ENCODE assay signal across 1 cellular context in the genomic region with DNA sequence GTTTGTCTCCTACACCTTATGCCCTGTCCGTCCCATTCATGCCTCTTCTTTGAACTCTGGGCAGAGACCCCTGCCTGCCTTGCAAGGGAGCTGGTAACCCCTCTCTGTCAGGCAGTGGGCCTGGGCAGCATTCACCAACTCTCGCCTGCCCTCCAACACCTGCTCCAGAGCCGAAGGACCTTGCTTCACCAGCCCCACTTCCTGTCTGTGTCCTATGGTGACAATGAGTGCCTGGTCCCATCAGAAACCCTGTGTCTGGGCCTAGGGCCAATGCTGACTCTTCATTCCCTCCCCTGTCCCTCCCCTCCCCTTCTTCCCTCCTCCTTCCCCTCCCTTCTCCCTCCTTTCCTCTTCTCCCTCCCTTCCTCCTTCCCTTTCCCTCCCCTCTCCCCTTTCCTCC.
TF ChIP-seq lines count a peak whose summit lies in the region.

No MANE protein-coding gene starts in this region.

TF ChIP-seq in HepG2, 621 proteins besides CTCF, POLR2A, EP300 and RAD21 (continued from another document):
- TF ChIP-seq, protein P1, sequence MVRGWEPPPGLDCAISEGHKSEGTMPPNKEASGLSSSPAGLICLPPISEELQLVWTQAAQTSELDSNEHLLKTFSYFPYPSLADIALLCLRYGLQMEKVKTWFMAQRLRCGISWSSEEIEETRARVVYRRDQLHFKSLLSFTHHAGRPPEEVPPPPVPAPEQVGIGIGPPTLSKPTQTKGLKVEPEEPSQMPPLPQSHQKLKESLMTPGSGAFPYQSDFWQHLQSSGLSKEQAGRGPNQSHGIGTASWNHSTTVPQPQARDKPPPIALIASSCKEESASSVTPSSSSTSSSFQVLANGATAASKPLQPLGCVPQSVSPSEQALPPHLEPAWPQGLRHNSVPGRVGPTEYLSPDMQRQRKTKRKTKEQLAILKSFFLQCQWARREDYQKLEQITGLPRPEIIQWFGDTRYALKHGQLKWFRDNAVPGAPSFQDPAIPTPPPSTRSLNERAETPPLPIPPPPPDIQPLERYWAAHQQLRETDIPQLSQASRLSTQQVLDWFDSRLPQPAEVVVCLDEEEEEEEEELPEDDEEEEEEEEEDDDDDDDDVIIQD (CRISPR knock-in tag; IDR thresholded peaks at IDR 0.05; ENCODE audit: low read depth) = no peak
- TF ChIP-seq, protein P2, sequence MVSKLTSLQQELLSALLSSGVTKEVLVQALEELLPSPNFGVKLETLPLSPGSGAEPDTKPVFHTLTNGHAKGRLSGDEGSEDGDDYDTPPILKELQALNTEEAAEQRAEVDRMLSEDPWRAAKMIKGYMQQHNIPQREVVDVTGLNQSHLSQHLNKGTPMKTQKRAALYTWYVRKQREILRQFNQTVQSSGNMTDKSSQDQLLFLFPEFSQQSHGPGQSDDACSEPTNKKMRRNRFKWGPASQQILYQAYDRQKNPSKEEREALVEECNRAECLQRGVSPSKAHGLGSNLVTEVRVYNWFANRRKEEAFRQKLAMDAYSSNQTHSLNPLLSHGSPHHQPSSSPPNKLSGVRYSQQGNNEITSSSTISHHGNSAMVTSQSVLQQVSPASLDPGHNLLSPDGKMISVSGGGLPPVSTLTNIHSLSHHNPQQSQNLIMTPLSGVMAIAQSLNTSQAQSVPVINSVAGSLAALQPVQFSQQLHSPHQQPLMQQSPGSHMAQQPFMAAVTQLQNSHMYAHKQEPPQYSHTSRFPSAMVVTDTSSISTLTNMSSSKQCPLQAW (CRISPR knock-in tag; IDR thresholded peaks at IDR 0.05) = no peak
- TF ChIP-seq ZFY (CRISPR knock-in tag; IDR thresholded peaks at IDR 0.05) (no peak), MIER3 (CRISPR knock-in tag; IDR thresholded peaks at IDR 0.05; ENCODE audit: borderline replicate concordance) (0 out of 2 replicates have a peak, but pooled peaks have one; percentile 35), TCF7L2 (IDR thresholded peaks at IDR 0.05; ENCODE audit: low read depth, low read length) (no peak), CEBPB (IDR thresholded peaks at IDR 0.05; ENCODE audit: borderline replicate concordance, low read depth, low read length) (peak; percentile 33; the same call in 1 of the 2 replicates), RFXANK (CRISPR knock-in tag; IDR thresholded peaks at IDR 0.05) (no peak), ZNF451 (CRISPR knock-in tag; IDR thresholded peaks at IDR 0.05) (no peak), ZNF30 (CRISPR knock-in tag; IDR thresholded peaks at IDR 0.05) (no peak), ATAD3A (CRISPR knock-in tag; IDR thresholded peaks at IDR 0.05) (no peak), ELF1 (CRISPR knock-in tag; IDR thresholded peaks at IDR 0.05) (0 out of 2 replicates have a peak, but pooled peaks have one; percentile 31), ZNF629 (CRISPR knock-in tag; conservative IDR thresholded peaks at IDR 0.05) (no peak), RBFOX2 (IDR thresholded peaks at IDR 0.05; ENCODE audit: low read depth, low read length) (no peak), ZNF33B (CRISPR knock-in tag; IDR thresholded peaks at IDR 0.05) (no peak), ZBTB1 (CRISPR knock-in tag; IDR thresholded peaks at IDR 0.05; ENCODE audit: borderline replicate concordance) (no peak), GFI1 (CRISPR knock-in tag; IDR thresholded peaks at IDR 0.05; ENCODE audit: borderline replicate concordance) (no peak), ZNF260 (CRISPR knock-in tag; IDR thresholded peaks at IDR 0.05; ENCODE audit: borderline replicate concordance, low read depth) (no peak), ZNF296 (CRISPR knock-in tag; conservative IDR thresholded peaks at IDR 0.05) (no peak), CREB1 (IDR thresholded peaks at IDR 0.05) (no peak), CREB1 (CRISPR knock-in tag; IDR thresholded peaks at IDR 0.05) (no peak), NR1H2 (CRISPR knock-in tag; IDR thresholded peaks at IDR 0.05; ENCODE audit: borderline replicate concordance, low read depth) (no peak), ERF (CRISPR knock-in tag; IDR thresholded peaks at IDR 0.05) (no peak), ZNF7 (CRISPR knock-in tag; IDR thresholded peaks at IDR 0.05) (no peak), RARA (CRISPR knock-in tag; IDR thresholded peaks at IDR 0.05) (0 out of 2 replicates have a peak, but pooled peaks have one; percentile 14), SETDB1 (CRISPR knock-in tag; IDR thresholded peaks at IDR 0.05; ENCODE audit: borderline replicate concordance) (no peak), SATB2 (CRISPR knock-in tag; IDR thresholded peaks at IDR 0.05) (no peak), ZNF446 (CRISPR knock-in tag; IDR thresholded peaks at IDR 0.05) (no peak), MAFG (CRISPR knock-in tag; IDR thresholded peaks at IDR 0.05) (no peak), RFX1 (IDR thresholded peaks at IDR 0.05) (no peak), KMT2B (CRISPR knock-in tag; IDR thresholded peaks at IDR 0.05) (no peak), SAP130 (CRISPR knock-in tag; IDR thresholded peaks at IDR 0.05; ENCODE audit: low read depth) (0 out of 2 replicates have a peak, but pooled peaks have one; percentile 15), MEIS1 (CRISPR knock-in tag; IDR thresholded peaks at IDR 0.05; ENCODE audit: borderline replicate concordance) (no peak), ELF3 (CRISPR knock-in tag; IDR thresholded peaks at IDR 0.05) (no peak), U2AF1 (optimal IDR thresholded peaks at IDR 0.05; ENCODE audit: low read depth, low read length) (no peak), ZNF563 (CRISPR knock-in tag; IDR thresholded peaks at IDR 0.05) (no peak), ZNF12 (CRISPR knock-in tag; IDR thresholded peaks at IDR 0.05) (no peak), SYNCRIP (IDR thresholded peaks at IDR 0.05; ENCODE audit: insufficient read depth, low read depth, low read length) (no peak), ESRRA (CRISPR knock-in tag; IDR thresholded peaks at IDR 0.05; ENCODE audit: low read depth) (no peak), ZSCAN25 (CRISPR knock-in tag; IDR thresholded peaks at IDR 0.05) (peak; percentile 74; the same call in 1 of the 2 replicates), SRSF4 (IDR thresholded peaks at IDR 0.05; ENCODE audit: low read depth, low read length, poor library complexity, severe bottlenecking) (no peak), SMAD3 (CRISPR knock-in tag; IDR thresholded peaks at IDR 0.05) (no peak), GABPB1 (CRISPR knock-in tag; IDR thresholded peaks at IDR 0.05) (peak; percentile 26; the same call in 1 of the 2 replicates), ZNF549 (CRISPR knock-in tag; IDR thresholded peaks at IDR 0.05) (no peak), AHR (CRISPR knock-in tag; IDR thresholded peaks at IDR 0.05) (no peak), PAF1 (CRISPR knock-in tag; IDR thresholded peaks at IDR 0.05) (no peak), RXRB (CRISPR knock-in tag; IDR thresholded peaks at IDR 0.05; ENCODE audit: borderline replicate concordance) (no peak), PCBP1 (IDR thresholded peaks at IDR 0.05; ENCODE audit: borderline replicate concordance, low read depth, low read length) (no peak; the same call in 1 of the 2 replicates), ETV5 (CRISPR knock-in tag; IDR thresholded peaks at IDR 0.05; ENCODE audit: borderline replicate concordance) (peak; percentile 37; the same call in 1 of the 2 replicates), TCF12 (IDR thresholded peaks at IDR 0.05) (no peak), TCF12 (CRISPR knock-in tag; IDR thresholded peaks at IDR 0.05) (no peak), TRIM24 (CRISPR knock-in tag; IDR thresholded peaks at IDR 0.05) (0 out of 2 replicates have a peak, but pooled peaks have one; percentile 8), KDM5A (IDR thresholded peaks at IDR 0.05; ENCODE audit: borderline replicate concordance, low read length) (no peak)
- TF ChIP-seq, protein P3, sequence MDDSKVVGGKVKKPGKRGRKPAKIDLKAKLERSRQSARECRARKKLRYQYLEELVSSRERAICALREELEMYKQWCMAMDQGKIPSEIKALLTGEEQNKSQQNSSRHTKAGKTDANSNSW (CRISPR knock-in tag; IDR thresholded peaks at IDR 0.05; ENCODE audit: borderline replicate concordance) = no peak
- TF ChIP-seq, protein P4, sequence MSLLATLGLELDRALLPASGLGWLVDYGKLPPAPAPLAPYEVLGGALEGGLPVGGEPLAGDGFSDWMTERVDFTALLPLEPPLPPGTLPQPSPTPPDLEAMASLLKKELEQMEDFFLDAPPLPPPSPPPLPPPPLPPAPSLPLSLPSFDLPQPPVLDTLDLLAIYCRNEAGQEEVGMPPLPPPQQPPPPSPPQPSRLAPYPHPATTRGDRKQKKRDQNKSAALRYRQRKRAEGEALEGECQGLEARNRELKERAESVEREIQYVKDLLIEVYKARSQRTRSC (CRISPR knock-in tag; IDR thresholded peaks at IDR 0.05; ENCODE audit: low read depth) = no peak
- TF ChIP-seq, protein P5, sequence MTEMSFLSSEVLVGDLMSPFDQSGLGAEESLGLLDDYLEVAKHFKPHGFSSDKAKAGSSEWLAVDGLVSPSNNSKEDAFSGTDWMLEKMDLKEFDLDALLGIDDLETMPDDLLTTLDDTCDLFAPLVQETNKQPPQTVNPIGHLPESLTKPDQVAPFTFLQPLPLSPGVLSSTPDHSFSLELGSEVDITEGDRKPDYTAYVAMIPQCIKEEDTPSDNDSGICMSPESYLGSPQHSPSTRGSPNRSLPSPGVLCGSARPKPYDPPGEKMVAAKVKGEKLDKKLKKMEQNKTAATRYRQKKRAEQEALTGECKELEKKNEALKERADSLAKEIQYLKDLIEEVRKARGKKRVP (CRISPR knock-in tag; IDR thresholded peaks at IDR 0.05) = no peak
- TF ChIP-seq, protein P6, sequence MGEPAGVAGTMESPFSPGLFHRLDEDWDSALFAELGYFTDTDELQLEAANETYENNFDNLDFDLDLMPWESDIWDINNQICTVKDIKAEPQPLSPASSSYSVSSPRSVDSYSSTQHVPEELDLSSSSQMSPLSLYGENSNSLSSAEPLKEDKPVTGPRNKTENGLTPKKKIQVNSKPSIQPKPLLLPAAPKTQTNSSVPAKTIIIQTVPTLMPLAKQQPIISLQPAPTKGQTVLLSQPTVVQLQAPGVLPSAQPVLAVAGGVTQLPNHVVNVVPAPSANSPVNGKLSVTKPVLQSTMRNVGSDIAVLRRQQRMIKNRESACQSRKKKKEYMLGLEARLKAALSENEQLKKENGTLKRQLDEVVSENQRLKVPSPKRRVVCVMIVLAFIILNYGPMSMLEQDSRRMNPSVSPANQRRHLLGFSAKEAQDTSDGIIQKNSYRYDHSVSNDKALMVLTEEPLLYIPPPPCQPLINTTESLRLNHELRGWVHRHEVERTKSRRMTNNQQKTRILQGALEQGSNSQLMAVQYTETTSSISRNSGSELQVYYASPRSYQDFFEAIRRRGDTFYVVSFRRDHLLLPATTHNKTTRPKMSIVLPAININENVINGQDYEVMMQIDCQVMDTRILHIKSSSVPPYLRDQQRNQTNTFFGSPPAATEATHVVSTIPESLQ (CRISPR knock-in tag; conservative IDR thresholded peaks at IDR 0.05) = no peak
- TF ChIP-seq, protein P7, sequence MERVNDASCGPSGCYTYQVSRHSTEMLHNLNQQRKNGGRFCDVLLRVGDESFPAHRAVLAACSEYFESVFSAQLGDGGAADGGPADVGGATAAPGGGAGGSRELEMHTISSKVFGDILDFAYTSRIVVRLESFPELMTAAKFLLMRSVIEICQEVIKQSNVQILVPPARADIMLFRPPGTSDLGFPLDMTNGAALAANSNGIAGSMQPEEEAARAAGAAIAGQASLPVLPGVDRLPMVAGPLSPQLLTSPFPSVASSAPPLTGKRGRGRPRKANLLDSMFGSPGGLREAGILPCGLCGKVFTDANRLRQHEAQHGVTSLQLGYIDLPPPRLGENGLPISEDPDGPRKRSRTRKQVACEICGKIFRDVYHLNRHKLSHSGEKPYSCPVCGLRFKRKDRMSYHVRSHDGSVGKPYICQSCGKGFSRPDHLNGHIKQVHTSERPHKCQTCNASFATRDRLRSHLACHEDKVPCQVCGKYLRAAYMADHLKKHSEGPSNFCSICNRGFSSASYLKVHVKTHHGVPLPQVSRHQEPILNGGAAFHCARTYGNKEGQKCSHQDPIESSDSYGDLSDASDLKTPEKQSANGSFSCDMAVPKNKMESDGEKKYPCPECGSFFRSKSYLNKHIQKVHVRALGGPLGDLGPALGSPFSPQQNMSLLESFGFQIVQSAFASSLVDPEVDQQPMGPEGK (CRISPR knock-in tag; IDR thresholded peaks at IDR 0.05) = no peak
TF ChIP-seq in HepG2: peak in this region for 14.
